In genomic region chr3:145094355-145094941, GRCh38 we compare ENCODE assay signal across 9 cellular contexts.
DNase-seq lines count a peak whose midpoint lies in the region; ATAC-seq and TF ChIP-seq lines count a peak whose summit lies in the region.
"Had no signal": no experiment of that assay in that cellular context is flagged by ENCODE, and none has a peak within 500 bp of the region (broad histone marks: within the 10 kb centered on the region; RNA-seq: fewer than 3 reads in every experiment).

No MANE protein-coding gene starts in this region.

- H3K4me1 ChIP-seq in Peyer's patch: no peaks in the 10 kb centered on the region

- no peak overlapping the region for H3K27ac ChIP-seq in Peyer's patch

- no peaks in the 10 kb centered on the region for H3K27me3 Mint-ChIP-seq in nephron progenitor cell (ENCODE audit: low read depth, poor library complexity)
- H3K27me3 Mint-ChIP-seq in T-helper 2 cell treated with Interferon-gamma antibody and Interleukin-4, amounts not matched to agents 5 μg/mL and 100 μg/mL, for 36 hours (ENCODE audit: low read depth): no peaks in the 10 kb centered on the region
- H3K27me3 Mint-ChIP-seq: central memory CD8-positive, alpha-beta T cell had no signal

- no peak overlapping the region for H3K27ac Mint-ChIP-seq in nephron progenitor cell
- no peak overlapping the region for H3K27ac Mint-ChIP-seq in T-helper 2 cell treated with Interferon-gamma antibody and Interleukin-4, amounts not matched to agents 5 μg/mL and 100 μg/mL, for 36 hours

- DNase-seq in CMK (ENCODE audit: low read depth): peak; percentile 1
- DNase-seq in SK-N-DZ (ENCODE audit: low spot score): peak; percentile 21
- peak; percentile 35 for DNase-seq in iPS-NIHi7 (ENCODE audit: extremely low spot score)
- DNase-seq in nephron progenitor cell: no peak
- DNase-seq in T-helper 2 cell treated with Interferon-gamma antibody and Interleukin-4, amounts not matched to agents 5 μg/mL and 100 μg/mL, for 36 hours (ENCODE audit: low spot score): no peak
- no peak for DNase-seq in Peyer's patch

- H3K4me1 Mint-ChIP-seq in nephron progenitor cell: no peaks in the 10 kb centered on the region
- no peaks in the 10 kb centered on the region for H3K4me1 Mint-ChIP-seq in T-helper 2 cell treated with Interferon-gamma antibody and Interleukin-4, amounts not matched to agents 5 μg/mL and 100 μg/mL, for 36 hours (ENCODE audit: low read depth)
- H3K4me1 Mint-ChIP-seq: central memory CD8-positive, alpha-beta T cell had no signal

- TF ChIP-seq POLR2A in Peyer's patch (IDR thresholded peaks at IDR 0.05): no peak

- H3K4me3 ChIP-seq in Peyer's patch: no peak overlapping the region

- H3K4me3 Mint-ChIP-seq in nephron progenitor cell: no peak overlapping the region
- no peak overlapping the region for H3K4me3 Mint-ChIP-seq in T-helper 2 cell treated with Interferon-gamma antibody and Interleukin-4, amounts not matched to agents 5 μg/mL and 100 μg/mL, for 36 hours
- H3K4me3 Mint-ChIP-seq: central memory CD8-positive, alpha-beta T cell had no signal

- H3K27me3 ChIP-seq in Peyer's patch: no peaks in the 10 kb centered on the region

- H3K36me3 ChIP-seq in Peyer's patch: no peaks in the 10 kb centered on the region

- no peaks in the 10 kb centered on the region for H3K9me3 Mint-ChIP-seq in nephron progenitor cell
- H3K9me3 Mint-ChIP-seq in T-helper 2 cell treated with Interferon-gamma antibody and Interleukin-4, amounts not matched to agents 5 μg/mL and 100 μg/mL, for 36 hours: no peaks in the 10 kb centered on the region

- H3K36me3 Mint-ChIP-seq in nephron progenitor cell (ENCODE audit: low read depth): no peaks in the 10 kb centered on the region
- H3K36me3 Mint-ChIP-seq in T-helper 2 cell treated with Interferon-gamma antibody and Interleukin-4, amounts not matched to agents 5 μg/mL and 100 μg/mL, for 36 hours (ENCODE audit: low read depth): no peaks in the 10 kb centered on the region

- TF ChIP-seq CTCF in nephron progenitor cell (IDR thresholded peaks at IDR 0.05) (no peak), Peyer's patch (IDR thresholded peaks at IDR 0.05) (no peak)

- H3K9me3 ChIP-seq in Peyer's patch: no peaks in the 10 kb centered on the region

- ATAC-seq in GM19397 (IDR thresholded peaks at IDR 0.05; ENCODE audit: unreplicated experiment) (peak; percentile 77), HG03342 (IDR thresholded peaks at IDR 0.05; ENCODE audit: unreplicated experiment) (peak; percentile 93)

Comparison
In these comparisons a context has a peak if more than half of its experiments do, and no peak if none do; other contexts are left out.
1. DNase-seq: peak in CMK (single experiment), SK-N-DZ (single experiment) and iPS-NIHi7 (single experiment); none in nephron progenitor cell (single experiment), T-helper 2 cell treated with Interferon-gamma antibody and Interleukin-4, amounts not matched to agents 5 μg/mL and 100 μg/mL, for 36 hours (single experiment) and Peyer's patch (0 of 3).